ENCODE assay signal across 10 cellular contexts in genomic region chr20:37519508-37520416, GRCh38. TPM values are rescaled to one million over a fixed set of nuclear protein-coding genes. Genes with fewer than 3 reads are reported as not detected.
A peak's percentile ranks its signal among the peaks of the same experiment; 100 is the strongest.
DNase-seq lines count a peak whose midpoint lies in the region; ATAC-seq, FAIRE-seq and TF ChIP-seq lines count a peak whose summit lies in the region.
"Had no signal": no experiment of that assay in that cellular context is flagged by ENCODE, and none has a peak within 500 bp of the region (broad histone marks: within the 10 kb centered on the region; RNA-seq: fewer than 3 reads in every experiment).

No MANE protein-coding gene starts in this region.

- H3K9me3 ChIP-seq in K562 (replicated peaks; ENCODE audit: control insufficient read depth, insufficient read depth, low read depth, low read length), result no peaks in the 10 kb centered on the region; the same call in 1 of the 2 replicates
- H3K9me3 ChIP-seq in PC-9 (ENCODE audit: insufficient read depth, low read depth), result no peaks in the 10 kb centered on the region

- H2AFZ ChIP-seq in K562 (ENCODE audit: low read depth, low read length) (no peak overlapping the region), PC-9 (no peak overlapping the region)

- H3K9me2 ChIP-seq in PC-9 (ENCODE audit: insufficient read depth), result no peaks in the 10 kb centered on the region

- TF ChIP-seq CTCF in K562 (IDR thresholded peaks at IDR 0.05 in 2 of 3, conservative IDR thresholded peaks at IDR 0.05 in 1 of 3; ENCODE audit: insufficient read depth in 2 of 3, low read depth in 1 of 3, low read length in 3 of 3) (no peak), PC-9 (conservative IDR thresholded peaks at IDR 0.05) (no peak)

- H3K9ac ChIP-seq in K562 (ENCODE audit: insufficient read depth in 1 of 2, low read depth in 2 of 2, low read length in 2 of 2), result peak overlapping the region in 1 of 2 experiments; percentile 20; a peak in 1 of 4 replicates

- no peak for TF ChIP-seq EP300 in K562 (IDR thresholded peaks at IDR 0.05; ENCODE audit: low read length)

- H3K4me3 ChIP-seq in K562 (no peak overlapping the region), PC-9 (no peak overlapping the region)
- H3K4me3 ChIP-seq: skin epidermis had no signal

- no peak for TF ChIP-seq POLR2A in K562 (conservative IDR thresholded peaks at IDR 0.05)

- H3F3A ChIP-seq in PC-9 (ENCODE audit: insufficient read depth, low read depth), result 0 out of 2 replicates have a peak, but pooled peaks cover 5% of the 10 kb centered on the region

- POLR2A ChIA-PET in K562 (lab: Yijun Ruan, JAX), result interaction anchor here (1.1 kb wide), 1 partner anchor 27 kb away, joined by 5 read pairs; no protein-coding TSS in a partner anchor
- POLR2A ChIA-PET in PC-9 (lab: Charles Lee; ENCODE audit: unreplicated experiment), result no interaction called here

- no peak for FAIRE-seq in K562 (lab: Jason Lieb, UNC)
- FAIRE-seq: colon had no signal

- H3K4me1 ChIP-seq in K562 (replicated peaks in 1 of 2; ENCODE audit: control insufficient read depth in 2 of 2, insufficient read depth in 2 of 2, low read length in 2 of 2), result peaks cover 5 to 13% of the 10 kb centered on the region in 2 experiments
- H3K4me1 ChIP-seq in PC-9 (replicated peaks; ENCODE audit: insufficient read depth), result peaks cover 13% of the 10 kb centered on the region

- no peaks in the 10 kb centered on the region for H3K27me3 ChIP-seq in K562 (ENCODE audit: control insufficient read depth in 2 of 2, insufficient read depth in 2 of 2, low read length in 2 of 2)
- H3K27me3 ChIP-seq in PC-9 (ENCODE audit: insufficient read depth, low read depth), result no peaks in the 10 kb centered on the region

- peaks cover 14 to 24% of the 10 kb centered on the region in 2 donors for H3K36me3 Mint-ChIP-seq in naive B cell

- in situ Hi-C loops in K562 (cut with MboI), result no loop called here

- CTCF ChIA-PET in K562 (lab: Yijun Ruan, JAX; ENCODE audit: low intra/inter-chr PET ratio), result no interaction called here
- CTCF ChIA-PET in PC-9 (lab: Charles Lee), result interaction anchor here (0.5 kb wide), 1 partner anchor 297 kb away, joined by 5 read pairs; no protein-coding TSS in a partner anchor

- H3K4me2 ChIP-seq in K562 (ENCODE audit: insufficient read depth, low read length), result no peak overlapping the region
- H3K4me2 ChIP-seq in PC-9, result no peak overlapping the region

- H3K9me1 ChIP-seq in K562 (ENCODE audit: control insufficient read depth, insufficient read depth, low read length), result no peaks in the 10 kb centered on the region

- peaks cover 26% of the 10 kb centered on the region; the same call in 1 of the 3 replicates for H3K36me3 ChIP-seq in K562 (ENCODE audit: control insufficient read depth, insufficient read depth, low read length)
- H3K36me3 ChIP-seq in PC-9 (ENCODE audit: low read depth), result peaks cover 8% of the 10 kb centered on the region

- no peaks in the 10 kb centered on the region for H3K27me3 Mint-ChIP-seq in naive B cell

- intact Hi-C loops in K562 (cut with micrococcal nuclease) (no loop called here), PC-9 (cut with micrococcal nuclease; ENCODE audit: unreplicated experiment) (no loop called here)

- H4K20me1 ChIP-seq in K562 (replicated peaks; ENCODE audit: control insufficient read depth, insufficient read depth, low read length), result no peaks in the 10 kb centered on the region; the same call in 1 of the 2 replicates
- peaks cover 71% of the 10 kb centered on the region for H4K20me1 ChIP-seq in PC-9 (ENCODE audit: insufficient read depth)

- WGBS in K562 (ENCODE audit: insufficient coverage, low coverage, missing lambda C conversion rate), result 87% methylated on average over 24 of the region's 39 CpGs

- no peak for ATAC-seq in K562
- ATAC-seq in naive B cell (ENCODE audit: low read depth in 2 of 2), result peak in 1 of 2 donors; percentile 14
- ATAC-seq in GM21528 (IDR thresholded peaks at IDR 0.05; ENCODE audit: low FRiP score, unreplicated experiment), result no peak

- H3K27ac Mint-ChIP-seq in naive B cell, result peak overlapping the region in 3 of 6 donors; percentile 33 to 52 (median 52)

- H3K27ac ChIP-seq in K562 (ENCODE audit: extremely low read depth, low read depth, low read length), result no peak overlapping the region
- H3K27ac ChIP-seq in PC-9, result no peak overlapping the region

- BruUV-seq in K562 (replicated peaks; lab: Mats Ljungman, UMichigan) (no TSS peak), PC-9 (replicated peaks; lab: Mats Ljungman, UMichigan) (no TSS peak)

- no peak for TF ChIP-seq RAD21 in K562 (CRISPR knock-in tag; conservative IDR thresholded peaks at IDR 0.05 in 1 of 2, IDR thresholded peaks at IDR 0.05 in 1 of 2)

- peak overlapping the region in 7 of 8 donors; percentile 61 to 89 (median 77) for H3K4me3 Mint-ChIP-seq in naive B cell

- DNase-seq in DMS153 treated with DMSO at 0.1 percent for 48 hours (lab: John Stamatoyannopoulos, UW; ENCODE audit: unreplicated experiment), result peak; percentile 60
- DNase-seq in NCI-H146 (lab: John Stamatoyannopoulos, UW), result peak; percentile 96
- DNase-seq in K562 (ENCODE audit: extremely low read depth in 1 of 4, low spot score in 3 of 4), result peak in 2 of 4 experiments; percentile 46 to 55
- no peak for DNase-seq in naive B cell
- no peak for DNase-seq in stimulated activated CD4-positive, alpha-beta T cell treated with anti-CD3 and anti-CD28 coated beads, Interleukin-12 subunit alpha, Interleukin-12 subunit beta, amount 100 ng/mL, for 4 hours
- no peak for DNase-seq in T-helper 1 cell
- no peak for DNase-seq in PC-9

- H3K4me1 Mint-ChIP-seq in naive B cell, result peaks cover 47 to 57% (median 54%) of the 10 kb centered on the region in 3 donors

- no peaks in the 10 kb centered on the region for H3K9me3 Mint-ChIP-seq in naive B cell

- H3K79me2 ChIP-seq in K562 (ENCODE audit: control insufficient read depth, insufficient read depth, low read length), result peaks cover 21% of the 10 kb centered on the region
- H3K79me2 ChIP-seq in PC-9 (ENCODE audit: low read depth), result peaks cover 70% of the 10 kb centered on the region

RNA-seq across cellular contexts. Expression of gene NNAT, which starts 1.3 kb away (rescaled TPM):
- not detected in 2 replicates for total RNA-seq in K562 (2011; cell fraction: chromatin; rRNA removed; ENCODE audit: low replicate concordance)
- total RNA-seq in K562 (2011; cell fraction: nucleolus; rRNA removed), result not detected in 2 replicates
- total RNA-seq in K562 (2011; cell fraction: nucleoplasm; rRNA removed), result not detected in 2 replicates
- total RNA-seq in K562 (2014; rRNA removed) (not detected in 2 replicates), K562 (2014; rRNA removed; fragmentation: Illumina TruSeq; extraction: Trizol) (not detected in 2 replicates), K562 (2015; rRNA removed; fragmentation: Illumina TruSeq; extraction: Trizol) (not detected in 2 replicates), K562 (2021) (0.13 TPM in 1 of 2 replicates, not detected in the other), PC-9 (2021) (not detected in 2 replicates)
- polyA plus RNA-seq in K562 (2011; rRNA removed) (not detected in 2 replicates), K562 (2014; fragmentation: Illumina TruSeq; extraction: Trizol) (not detected in 2 replicates), K562 (2014; fragmentation: Nextera tagmentation; extraction: Ambion mirVana) (not detected), K562 (2014; rRNA removed) (not detected in 2 replicates), naive B cell (ENCODE audit: low read depth in 6 of 6) (under 1 TPM in 1 of 6 donors, not detected in 5; 0.39 TPM)
- not detected in 2 replicates for polyA plus RNA-seq in K562 (2011; cell fraction: cytosol; rRNA removed)
- polyA plus RNA-seq in K562 (2011; cell fraction: nucleus; rRNA removed), result not detected in 2 replicates
- polyA plus RNA-seq in K562 (2012), result 0.34 and 0.64 TPM in 2 replicates
- polyA minus RNA-seq in K562 (2011; rRNA and poly(A)+ RNA removed), result not detected in 2 replicates
- not detected in 2 replicates for polyA minus RNA-seq in K562 (2011; cell fraction: cytosol; rRNA and poly(A)+ RNA removed)
- polyA minus RNA-seq in K562 (2011; cell fraction: nucleus; rRNA and poly(A)+ RNA removed), result not detected in 2 replicates

RNA-seq across cellular contexts. Expression of gene BLCAP, which starts 7.9 kb away (rescaled TPM):
- total RNA-seq in K562 (2011; cell fraction: chromatin; rRNA removed; ENCODE audit: low replicate concordance), result 43.7 and 53.8 TPM in 2 replicates
- 36.5 and 40.0 TPM in 2 replicates for total RNA-seq in K562 (2011; cell fraction: nucleolus; rRNA removed)
- total RNA-seq in K562 (2011; cell fraction: nucleoplasm; rRNA removed), result 62.1 and 86.8 TPM in 2 replicates
- total RNA-seq in K562 (2014; rRNA removed) (20.6 and 24.2 TPM in 2 replicates), K562 (2014; rRNA removed; fragmentation: Illumina TruSeq; extraction: Trizol) (19.6 and 21.0 TPM in 2 replicates), K562 (2015; rRNA removed; fragmentation: Illumina TruSeq; extraction: Trizol) (26.4 and 27.6 TPM in 2 replicates), K562 (2021) (30.1 and 34.0 TPM in 2 replicates), PC-9 (2021) (99.9 and 109 TPM in 2 replicates)
- polyA plus RNA-seq in K562 (2011; rRNA removed) (29.6 and 41.5 TPM in 2 replicates), K562 (2014; fragmentation: Illumina TruSeq; extraction: Trizol) (31.5 and 31.9 TPM in 2 replicates), K562 (2014; fragmentation: Nextera tagmentation; extraction: Ambion mirVana) (10 to 100 TPM; 16.9 to 17.3 TPM), K562 (2014; rRNA removed) (37.1 and 38.9 TPM in 2 replicates), naive B cell (ENCODE audit: low read depth in 6 of 6) (100 to 1,000 TPM; 202 to 268 (median 213) TPM)
- 47.2 and 47.4 TPM in 2 replicates for polyA plus RNA-seq in K562 (2011; cell fraction: cytosol; rRNA removed)
- 31.4 and 37.8 TPM in 2 replicates for polyA plus RNA-seq in K562 (2011; cell fraction: nucleus; rRNA removed)
- 25.2 and 30.6 TPM in 2 replicates for polyA plus RNA-seq in K562 (2012)
- polyA minus RNA-seq in K562 (2011; rRNA and poly(A)+ RNA removed), result 23.6 and 40.0 TPM in 2 replicates
- 11.2 and 17.5 TPM in 2 replicates for polyA minus RNA-seq in K562 (2011; cell fraction: cytosol; rRNA and poly(A)+ RNA removed)
- polyA minus RNA-seq in K562 (2011; cell fraction: nucleus; rRNA and poly(A)+ RNA removed), result 9.4 and 10.1 TPM in 2 replicates

Comparison
In these comparisons a context has a peak if more than half of its experiments do, and no peak if none do; other contexts are left out.
1. DNase-seq: peak in DMS153 treated with DMSO at 0.1 percent for 48 hours (single experiment) and NCI-H146 (single experiment); none in naive B cell (single experiment), stimulated activated CD4-positive, alpha-beta T cell treated with anti-CD3 and anti-CD28 coated beads, Interleukin-12 subunit alpha, Interleukin-12 subunit beta, amount 100 ng/mL, for 4 hours (single experiment), T-helper 1 cell (0 of 5) and PC-9 (0 of 2).